ENCODE assay signal across 14 cellular contexts in genomic region chr2:54979645-54980044, GRCh38.
DNase-seq lines count a peak whose midpoint lies in the region; ATAC-seq and TF ChIP-seq lines count a peak whose summit lies in the region.
"Had no signal": no experiment of that assay in that cellular context is flagged by ENCODE, and none has a peak within 500 bp of the region (broad histone marks: within the 10 kb centered on the region; RNA-seq: fewer than 3 reads in every experiment).

No MANE protein-coding gene starts in this region.

- peaks cover 58% of the 10 kb centered on the region for H3K36me3 Mint-ChIP-seq in nephron (ENCODE audit: low read depth)
- peaks cover 24% of the 10 kb centered on the region for H3K36me3 Mint-ChIP-seq in stimulated activated effector memory CD8-positive, alpha-beta T cell treated with anti-CD3 and anti-CD28 coated beads, Interleukin-12 subunit alpha, Interleukin-12 subunit beta, amount 100 ng/mL, for 72 hours

- H3K4me3 ChIP-seq in LNCaP clone FGC (ENCODE audit: low read depth, low read length) = peak overlapping the region; percentile 15; the same call in 1 of the 2 replicates
- no peak overlapping the region for H3K4me3 ChIP-seq in epithelial cell of esophagus (ENCODE audit: low read length)
- H3K4me3 ChIP-seq: skin epidermis had no signal

- no peak for TF ChIP-seq POLR2A in GM18505 (IDR thresholded peaks at IDR 0.05; ENCODE audit: borderline replicate concordance, extremely low read depth, insufficient read depth, insufficient read length)

- H3K27me3 Mint-ChIP-seq in nephron (ENCODE audit: low read depth) = no peaks in the 10 kb centered on the region
- H3K27me3 Mint-ChIP-seq: CD8-positive, alpha-beta memory T cell had no signal

- peak overlapping the region in 2 of 3 experiments; percentile 30 to 40 for H3K27ac Mint-ChIP-seq in nephron
- H3K27ac Mint-ChIP-seq in stimulated activated effector memory CD8-positive, alpha-beta T cell treated with anti-CD3 and anti-CD28 coated beads, Interleukin-12 subunit alpha, Interleukin-12 subunit beta, amount 100 ng/mL, for 72 hours = no peak overlapping the region

- no peaks in the 10 kb centered on the region for H3K9me3 Mint-ChIP-seq in nephron
- H3K9me3 Mint-ChIP-seq in stimulated activated effector memory CD8-positive, alpha-beta T cell treated with anti-CD3 and anti-CD28 coated beads, Interleukin-12 subunit alpha, Interleukin-12 subunit beta, amount 100 ng/mL, for 72 hours = no peaks in the 10 kb centered on the region
- H3K9me3 Mint-ChIP-seq: CD8-positive, alpha-beta memory T cell had no signal

- H3K4me1 Mint-ChIP-seq in nephron = peaks cover 58% of the 10 kb centered on the region
- peaks cover 33% of the 10 kb centered on the region for H3K4me1 Mint-ChIP-seq in stimulated activated effector memory CD8-positive, alpha-beta T cell treated with anti-CD3 and anti-CD28 coated beads, Interleukin-12 subunit alpha, Interleukin-12 subunit beta, amount 100 ng/mL, for 72 hours

- H3K4me3 Mint-ChIP-seq in nephron = no peak overlapping the region
- no peak overlapping the region for H3K4me3 Mint-ChIP-seq in stimulated activated effector memory CD8-positive, alpha-beta T cell treated with anti-CD3 and anti-CD28 coated beads, Interleukin-12 subunit alpha, Interleukin-12 subunit beta, amount 100 ng/mL, for 72 hours
- H3K4me3 Mint-ChIP-seq: CD8-positive, alpha-beta memory T cell had no signal

- DNase-seq in CD1c-positive myeloid dendritic cell (ENCODE audit: extremely low spot score) (peak; percentile 29), LNCaP clone FGC (ENCODE audit: low read depth) (peak; percentile 86), epithelial cell of esophagus (ENCODE audit: low read depth) (peak; percentile 85), NCI-H2171 (lab: John Stamatoyannopoulos, UW) (no peak)
- DNase-seq in stimulated activated effector memory CD8-positive, alpha-beta T cell treated with anti-CD3 and anti-CD28 coated beads, Interleukin-12 subunit alpha, Interleukin-12 subunit beta, amount 100 ng/mL, for 72 hours (ENCODE audit: low spot score in 2 of 2) = no peak
- DNase-seq: brain microvascular endothelial cell; CD8-positive, alpha-beta memory T cell; foreskin melanocyte; mesenchymal stem cell; NCI-H187 had no signal

- TF ChIP-seq CTCF in LNCaP clone FGC (IDR thresholded peaks at IDR 0.05; ENCODE audit: control insufficient read depth, extremely low read depth, insufficient read depth) (no peak), epithelial cell of esophagus (IDR thresholded peaks at IDR 0.05; ENCODE audit: insufficient read depth, low read depth, low read length, missing control alignments) (no peak), nephron (IDR thresholded peaks at IDR 0.05; ENCODE audit: unreplicated experiment in 3 of 3) (no peak)

- ATAC-seq in GM21576 (IDR thresholded peaks at IDR 0.05; ENCODE audit: unreplicated experiment) (no peak), GM18505 (IDR thresholded peaks at IDR 0.05; ENCODE audit: unreplicated experiment) (no peak)
- no peak for ATAC-seq in stimulated activated effector memory CD8-positive, alpha-beta T cell treated with anti-CD3 and anti-CD28 coated beads, Interleukin-12 subunit alpha, Interleukin-12 subunit beta, amount 100 ng/mL, for 72 hours

Comparison
In these comparisons a context has a peak if more than half of its experiments do, and no peak if none do; other contexts are left out.
1. DNase-seq: peak in CD1c-positive myeloid dendritic cell (single experiment), LNCaP clone FGC (single experiment) and epithelial cell of esophagus (single experiment); none in stimulated activated effector memory CD8-positive, alpha-beta T cell treated with anti-CD3 and anti-CD28 coated beads, Interleukin-12 subunit alpha, Interleukin-12 subunit beta, amount 100 ng/mL, for 72 hours (0 of 2) and NCI-H2171 (single experiment).